Comparison of ENCODE assay signal across 1 cellular context in the genomic region with DNA sequence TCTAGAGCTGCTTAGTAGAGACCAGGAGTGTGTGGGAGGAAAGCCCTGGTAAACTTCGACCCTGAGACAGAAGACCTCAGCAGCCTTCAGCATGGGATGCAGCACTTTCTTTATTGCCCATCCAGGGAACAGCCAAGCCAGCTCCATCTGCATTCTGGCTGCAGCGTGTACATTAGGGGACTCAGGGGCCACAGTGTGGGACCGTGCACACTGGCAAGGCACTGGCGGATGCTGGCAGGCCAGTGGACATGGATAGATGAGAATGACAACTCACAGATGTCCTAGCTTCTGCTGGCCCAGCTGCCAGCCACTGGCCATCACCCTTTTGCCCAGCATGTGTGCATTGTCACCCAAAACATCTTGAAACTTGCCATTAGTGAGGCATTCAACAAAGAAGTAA.
TF ChIP-seq lines count a peak whose summit lies in the region.

No MANE protein-coding gene starts in this region.

TF ChIP-seq in WTC11, 78 proteins besides CTCF, POLR2A, EP300 and RAD21 (continued from another document):
- TF ChIP-seq, protein P1, sequence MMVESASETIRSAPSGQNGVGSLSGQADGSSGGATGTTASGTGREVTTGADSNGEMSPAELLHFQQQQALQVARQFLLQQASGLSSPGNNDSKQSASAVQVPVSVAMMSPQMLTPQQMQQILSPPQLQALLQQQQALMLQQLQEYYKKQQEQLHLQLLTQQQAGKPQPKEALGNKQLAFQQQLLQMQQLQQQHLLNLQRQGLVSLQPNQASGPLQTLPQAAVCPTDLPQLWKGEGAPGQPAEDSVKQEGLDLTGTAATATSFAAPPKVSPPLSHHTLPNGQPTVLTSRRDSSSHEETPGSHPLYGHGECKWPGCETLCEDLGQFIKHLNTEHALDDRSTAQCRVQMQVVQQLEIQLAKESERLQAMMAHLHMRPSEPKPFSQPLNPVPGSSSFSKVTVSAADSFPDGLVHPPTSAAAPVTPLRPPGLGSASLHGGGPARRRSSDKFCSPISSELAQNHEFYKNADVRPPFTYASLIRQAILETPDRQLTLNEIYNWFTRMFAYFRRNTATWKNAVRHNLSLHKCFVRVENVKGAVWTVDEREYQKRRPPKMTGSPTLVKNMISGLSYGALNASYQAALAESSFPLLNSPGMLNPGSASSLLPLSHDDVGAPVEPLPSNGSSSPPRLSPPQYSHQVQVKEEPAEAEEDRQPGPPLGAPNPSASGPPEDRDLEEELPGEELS (CRISPR knock-in tag; IDR thresholded peaks at IDR 0.05) = no peak
- TF ChIP-seq TEAD4 (CRISPR knock-in tag; IDR thresholded peaks at IDR 0.05) (no peak), RORB (CRISPR knock-in tag; IDR thresholded peaks at IDR 0.05) (no peak), SOX15 (CRISPR knock-in tag; IDR thresholded peaks at IDR 0.05) (no peak)
